21 cellular contexts compared by ENCODE assay signal in the genomic region with DNA sequence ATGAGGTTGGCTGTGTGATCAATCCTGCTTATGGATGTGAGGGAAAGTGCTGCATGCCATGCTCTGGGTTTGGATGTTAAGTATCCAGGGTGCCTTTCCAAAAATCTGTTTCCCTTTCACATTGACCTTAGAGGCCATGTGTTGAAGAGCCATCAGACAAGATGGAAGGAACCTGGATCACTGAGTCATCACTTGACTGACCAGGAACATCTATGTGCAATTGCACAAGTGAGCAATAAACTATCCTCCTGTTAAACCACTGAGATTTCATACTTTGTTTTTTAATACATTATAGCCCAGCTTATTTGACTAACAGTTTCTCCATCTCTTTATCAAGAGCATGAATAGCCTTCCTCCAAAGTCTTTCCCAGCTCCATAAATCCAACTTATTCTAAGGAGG.
"Had no signal": no experiment of that assay in that cellular context is flagged by ENCODE, and none has a peak within 500 bp of the region (broad histone marks: within the 10 kb centered on the region; RNA-seq: fewer than 3 reads in every experiment).

No MANE protein-coding gene starts in this region.

- DNase-seq: KBM-7, MV-4-11, NCI-H1048, NCI-H1105, NCI-H1417, NCI-H1436 treated with DMSO at 0.1 percent for 48 hours, NCI-H1694, NCI-H187 treated with DMSO at 0.1 percent for 48 hours, NCI-H2029 treated with DMSO at 0.1 percent for 48 hours, NCI-H226, NCI-H446, NCI-H510A, NCI-H524 treated with DMSO at 0.1 percent for 48 hours, NCI-H69, NCI-H774, SHP77, SK-N-SH, SW 1271, T-cell had no signal

- H3K9ac ChIP-seq: SK-N-SH had no signal

- H3K4me2 ChIP-seq: SK-N-SH had no signal

- H3K27ac ChIP-seq: HL-60, RWPE1 had no signal

- H3K9me3 ChIP-seq: SK-N-SH had no signal

- ATAC-seq: T-cell had no signal
